Comparison of ENCODE assay signal across 7 cellular contexts in genomic region chr3:112390783-112391641, GRCh38. TPM values are rescaled to one million over a fixed set of nuclear protein-coding genes. Genes with fewer than 3 reads are reported as not detected.
DNase-seq lines count a peak whose midpoint lies in the region; ATAC-seq, FAIRE-seq and TF ChIP-seq lines count a peak whose summit lies in the region.

No MANE protein-coding gene starts in this region.

- dilution Hi-C loops in endothelial cell of umbilical vein (cut with MboI; ENCODE audit: extremely low pct_ligation_motif_present, low sequenced_read_pairs): no loop called here

- H3K36me3 ChIP-seq in PC-9 (ENCODE audit: low read depth) (no peaks in the 10 kb centered on the region), endothelial cell of umbilical vein (ENCODE audit: control insufficient read depth in 2 of 2, extremely low read depth in 1 of 2, insufficient read depth in 2 of 2, low read length in 2 of 2) (no peaks in the 10 kb centered on the region), muscle layer of duodenum (ENCODE audit: control insufficient read depth in 1 of 2, insufficient read depth in 2 of 2, low read length in 2 of 2) (no peaks in the 10 kb centered on the region), WERI-Rb-1 (no peaks in the 10 kb centered on the region)

- TF ChIP-seq POLR2A in endothelial cell of umbilical vein (IDR thresholded peaks at IDR 0.05; ENCODE audit: low read depth, low read length): peak; percentile 68

- intact Hi-C loops in PC-9 (cut with micrococcal nuclease; ENCODE audit: unreplicated experiment) (no loop called here), endothelial cell of umbilical vein (cut with micrococcal nuclease) (loop anchor here (1.0 to 5.0 kb wide), 7 partner anchors 38 to 214 kb away; partner anchors contain the start of gene CD200), posterior vena cava (cut with DNase I) (no loop called here)

- H3K9ac ChIP-seq in endothelial cell of umbilical vein (replicated peaks; ENCODE audit: extremely low read depth, insufficient read depth, low read length): peak overlapping the region; percentile 49

- H4K20me1 ChIP-seq in PC-9 (ENCODE audit: insufficient read depth): no peaks in the 10 kb centered on the region
- no peaks in the 10 kb centered on the region for H4K20me1 ChIP-seq in endothelial cell of umbilical vein (replicated peaks; ENCODE audit: control insufficient read depth, extremely low read depth, insufficient read depth, low read length)

- H3K9me1 ChIP-seq in endothelial cell of umbilical vein (replicated peaks; ENCODE audit: control insufficient read depth, extremely low read depth, insufficient read depth, low read length): no peaks in the 10 kb centered on the region

- POLR2A ChIA-PET in PC-9 (lab: Charles Lee; ENCODE audit: unreplicated experiment) (interaction anchor here (0.6 to 1.0 kb wide), 5 partner anchors 14 to 1665 kb away, joined by 3 to 5 read pairs (median 4); partner anchors contain the start of genes CCDC191 and QTRT2), endothelial cell of umbilical vein (lab: Charles Lee) (interaction anchor here (1.2 kb wide), 1 partner anchor 57 kb away, joined by 8 read pairs; the partner anchor contains the start of gene CD200)

- H3K4me1 ChIP-seq in PC-9 (replicated peaks; ENCODE audit: insufficient read depth) (peaks cover 11% of the 10 kb centered on the region), endothelial cell of umbilical vein (ENCODE audit: control insufficient read depth, extremely low read depth, insufficient read depth, low read length) (peaks cover 44% of the 10 kb centered on the region), muscle layer of duodenum (ENCODE audit: control insufficient read depth in 1 of 2, insufficient read depth in 2 of 2, low read length in 2 of 2) (peaks cover 3 to 22% of the 10 kb centered on the region in 2 donors)

- no peak overlapping the region for H3K27ac ChIP-seq in PC-9
- H3K27ac ChIP-seq in endothelial cell of umbilical vein (ENCODE audit: insufficient read depth, low read depth, low read length): peak overlapping the region; percentile 98
- H3K27ac ChIP-seq in muscle layer of duodenum (ENCODE audit: low read length): peak overlapping the region; percentile 65
- no peak overlapping the region for H3K27ac ChIP-seq in WERI-Rb-1

- DNase-seq in PC-9 (peak; percentile 52 to 72), endothelial cell of umbilical vein (ENCODE audit: low read depth, low spot score) (peak; percentile 89), posterior vena cava (ENCODE audit: low spot score) (no peak), NCI-H1105 treated with DMSO at 0.1 percent for 48 hours (lab: John Stamatoyannopoulos, UW) (no peak), WERI-Rb-1 (no peak)

- BruUV-seq in PC-9 (replicated peaks; lab: Mats Ljungman, UMichigan) (TSS peak; percentile 94), endothelial cell of umbilical vein (replicated peaks; lab: Mats Ljungman, UMichigan) (TSS peak; percentile 97)

- H3K4me3 ChIP-seq in PC-9: no peak overlapping the region
- no peak overlapping the region for H3K4me3 ChIP-seq in endothelial cell of umbilical vein (replicated peaks in 1 of 3; ENCODE audit: insufficient read depth in 1 of 3, low read depth in 1 of 3, low read length in 3 of 3)
- peak overlapping the region in 1 of 2 donors; percentile 17 for H3K4me3 ChIP-seq in muscle layer of duodenum (ENCODE audit: low read depth in 1 of 2, low read length in 2 of 2)
- H3K4me3 ChIP-seq in WERI-Rb-1 (ENCODE audit: low read depth, low read length): no peak overlapping the region

- H3K4me2 ChIP-seq in PC-9 (peak overlapping the region; percentile 24; the same call in 1 of the 2 replicates), endothelial cell of umbilical vein (ENCODE audit: insufficient read depth, low read length) (peak overlapping the region; percentile 7)

- H3K9me3 ChIP-seq in PC-9 (ENCODE audit: insufficient read depth, low read depth): no peaks in the 10 kb centered on the region
- H3K9me3 ChIP-seq in endothelial cell of umbilical vein (replicated peaks; ENCODE audit: control insufficient read depth, insufficient read depth, low read length): peaks cover 3% of the 10 kb centered on the region
- H3K9me3 ChIP-seq in muscle layer of duodenum (ENCODE audit: control insufficient read depth in 1 of 2, low read length in 2 of 2): no peaks in the 10 kb centered on the region
- H3K9me3 ChIP-seq in WERI-Rb-1 (ENCODE audit: severe bottlenecking): peaks cover 11% of the 10 kb centered on the region

- H3K27me3 ChIP-seq in PC-9 (ENCODE audit: insufficient read depth, low read depth) (no peaks in the 10 kb centered on the region), endothelial cell of umbilical vein (ENCODE audit: control insufficient read depth in 2 of 2, insufficient read depth in 2 of 2, low read length in 2 of 2) (no peaks in the 10 kb centered on the region), muscle layer of duodenum (ENCODE audit: low read depth, low read length) (no peaks in the 10 kb centered on the region), WERI-Rb-1 (ENCODE audit: insufficient read depth, low read depth, severe bottlenecking) (no peaks in the 10 kb centered on the region)

- H2AFZ ChIP-seq in PC-9 (peak overlapping the region; percentile 53; the same call in 1 of the 2 replicates), endothelial cell of umbilical vein (ENCODE audit: low read depth, low read length) (peak overlapping the region; percentile 39)

- TF ChIP-seq CTCF in PC-9 (conservative IDR thresholded peaks at IDR 0.05) (no peak), endothelial cell of umbilical vein (IDR thresholded peaks at IDR 0.05; ENCODE audit: extremely low read depth in 1 of 2, insufficient read depth in 1 of 2, low read depth in 1 of 2, low read length in 2 of 2) (no peak), WERI-Rb-1 (IDR thresholded peaks at IDR 0.05; ENCODE audit: low read depth, low read length) (no peak)

- FAIRE-seq in endothelial cell of umbilical vein (lab: Jason Lieb, UNC): peak; percentile 86

- H3K79me2 ChIP-seq in PC-9 (ENCODE audit: low read depth): no peaks in the 10 kb centered on the region
- no peaks in the 10 kb centered on the region for H3K79me2 ChIP-seq in endothelial cell of umbilical vein (ENCODE audit: control insufficient read depth, insufficient read depth, low read length)

- peak; percentile 54 for ATAC-seq in GM21825 (IDR thresholded peaks at IDR 0.05; ENCODE audit: unreplicated experiment)

- peaks cover 3% of the 10 kb centered on the region; the same call in 1 of the 2 replicates for H3F3A ChIP-seq in PC-9 (ENCODE audit: insufficient read depth, low read depth)

- CTCF ChIA-PET in PC-9 (lab: Charles Lee): interaction anchor here (0.6 kb wide), 1 partner anchor 15 kb away, joined by 8 read pairs; no protein-coding TSS in a partner anchor
- CTCF ChIA-PET in endothelial cell of umbilical vein (lab: Charles Lee): interaction anchor here (0.8 to 2.0 kb wide), 8 partner anchors 10 to 64 kb away, joined by 3 to 11 read pairs (median 6); partner anchors contain the start of gene CD200

- H3K9me2 ChIP-seq in PC-9 (ENCODE audit: insufficient read depth): no peaks in the 10 kb centered on the region

TF ChIP-seq in endothelial cell of umbilical vein, 7 proteins besides CTCF, POLR2A, EP300 and RAD21:
- TF ChIP-seq EZH2 (IDR thresholded peaks at IDR 0.05; ENCODE audit: borderline replicate concordance, low read depth, low read length, severe bottlenecking) (no peak), MYC (IDR thresholded peaks at IDR 0.05; ENCODE audit: low read depth, low read length) (no peak), POLR2AphosphoS5 (IDR thresholded peaks at IDR 0.05; ENCODE audit: insufficient read depth, low read depth, low read length) (no peak), FOS (IDR thresholded peaks at IDR 0.05; ENCODE audit: borderline replicate concordance, insufficient read depth, low read length) (peak; percentile 66), GATA2 (IDR thresholded peaks at IDR 0.05; ENCODE audit: insufficient read depth, insufficient read length, low read depth, low read length) (peak; percentile 78), JUN (IDR thresholded peaks at IDR 0.05; ENCODE audit: borderline replicate concordance, insufficient read depth, insufficient read length, low read depth) (peak; percentile 82)
- TF ChIP-seq, protein P1, sequence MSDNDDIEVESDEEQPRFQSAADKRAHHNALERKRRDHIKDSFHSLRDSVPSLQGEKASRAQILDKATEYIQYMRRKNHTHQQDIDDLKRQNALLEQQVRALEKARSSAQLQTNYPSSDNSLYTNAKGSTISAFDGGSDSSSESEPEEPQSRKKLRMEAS (IDR thresholded peaks at IDR 0.05; ENCODE audit: insufficient read depth, insufficient read length): no peak

RNA-seq across cellular contexts. Expression of gene CD200, which starts 58.1 kb away (rescaled TPM):
- total RNA-seq in PC-9 (2021): 1.9 and 4.0 TPM in 2 replicates
- 7.2 and 8.2 TPM in 2 replicates for total RNA-seq in endothelial cell of umbilical vein
- polyA plus RNA-seq in endothelial cell of umbilical vein: 6.9 and 8.1 TPM in 2 replicates
- polyA plus RNA-seq in endothelial cell of umbilical vein (2011; cell fraction: cytosol; rRNA removed): 6.7 and 7.6 TPM in 2 replicates
- polyA plus RNA-seq in endothelial cell of umbilical vein (2011; cell fraction: nucleus; rRNA removed): 9.5 and 9.8 TPM in 2 replicates
- 4.0 and 6.1 TPM in 2 replicates for polyA plus RNA-seq in endothelial cell of umbilical vein (2012)
- 8.7 and 10.5 TPM in 2 replicates for polyA minus RNA-seq in endothelial cell of umbilical vein
- not detected for polyA minus RNA-seq in endothelial cell of umbilical vein (2011; cell fraction: cytosol; rRNA and poly(A)+ RNA removed)
- 6.1 and 7.2 TPM in 2 replicates for polyA minus RNA-seq in endothelial cell of umbilical vein (2011; cell fraction: nucleus; rRNA and poly(A)+ RNA removed)
- total RNA-seq in posterior vena cava: 10 to 100 TPM in 1 of 2 donors, 1 to 10 TPM in 1; 7.7 to 17.7 TPM

Comparison
In these comparisons a context has a peak if more than half of its experiments do, and no peak if none do; other contexts are left out.
1. DNase-seq: peak in PC-9 (2 of 2) and endothelial cell of umbilical vein (single experiment); none in posterior vena cava (single experiment), NCI-H1105 treated with DMSO at 0.1 percent for 48 hours (single experiment) and WERI-Rb-1 (single experiment).
2. H3K27ac ChIP-seq: peak in endothelial cell of umbilical vein (single experiment) and muscle layer of duodenum (single experiment); none in PC-9 (single experiment) and WERI-Rb-1 (single experiment).